16 cellular contexts compared by ENCODE assay signal in genomic region chr16:85594621-85595298, GRCh38.
"Had no signal": no experiment of that assay in that cellular context is flagged by ENCODE, and none has a peak within 500 bp of the region (broad histone marks: within the 10 kb centered on the region; RNA-seq: fewer than 3 reads in every experiment).

No MANE protein-coding gene starts in this region.

- H3K4me3 Mint-ChIP-seq: activated CD4-positive, alpha-beta memory T cell treated with anti-CD3 and anti-CD28 coated beads for 36 hours; activated T-cell treated with anti-CD3 and anti-CD28 coated beads, Interleukin-2, amount 50 U/mL, for 4 hours; stimulated activated naive CD8-positive, alpha-beta T cell treated with anti-CD3 and anti-CD28 coated beads, Interleukin-15, Interleukin-2, amounts not matched to agents 100 ng/mL and 50 ng/mL, for 24 hours; T-helper 2 cell treated with Interferon-gamma antibody and Interleukin-4, amounts not matched to agents 5 μg/mL and 100 μg/mL, for 36 hours had no signal

- H3K27me3 Mint-ChIP-seq: activated CD4-positive, alpha-beta memory T cell treated with anti-CD3 and anti-CD28 coated beads for 36 hours; stimulated activated naive CD8-positive, alpha-beta T cell treated with anti-CD3 and anti-CD28 coated beads, Interleukin-15, Interleukin-2, amounts not matched to agents 100 ng/mL and 50 ng/mL, for 24 hours had no signal

- H3K27me3 ChIP-seq: foreskin keratinocyte, heart left ventricle, right lobe of liver had no signal

- H3K27ac Mint-ChIP-seq: activated CD4-positive, alpha-beta memory T cell treated with anti-CD3 and anti-CD28 coated beads for 36 hours; stimulated activated naive CD8-positive, alpha-beta T cell treated with anti-CD3 and anti-CD28 coated beads, Interleukin-15, Interleukin-2, amounts not matched to agents 100 ng/mL and 50 ng/mL, for 24 hours; T-helper 2 cell treated with Interferon-gamma antibody and Interleukin-4, amounts not matched to agents 5 μg/mL and 100 μg/mL, for 36 hours had no signal

- H3K4me3 ChIP-seq: heart left ventricle, psoas muscle, right lobe of liver, thoracic aorta had no signal

- H3K36me3 ChIP-seq: heart left ventricle, right lobe of liver, thoracic aorta had no signal

- H3K9me3 ChIP-seq: heart left ventricle, psoas muscle, right lobe of liver, thoracic aorta had no signal

- H3K27ac ChIP-seq: foreskin keratinocyte, psoas muscle, right lobe of liver, thoracic aorta had no signal

- H3K9me3 Mint-ChIP-seq: activated CD4-positive, alpha-beta memory T cell treated with anti-CD3 and anti-CD28 coated beads for 36 hours; activated T-cell treated with anti-CD3 and anti-CD28 coated beads, Interleukin-2, amount 50 U/mL, for 4 hours; stimulated activated naive CD8-positive, alpha-beta T cell treated with anti-CD3 and anti-CD28 coated beads, Interleukin-15, Interleukin-2, amounts not matched to agents 100 ng/mL and 50 ng/mL, for 24 hours; T-helper 2 cell treated with Interferon-gamma antibody and Interleukin-4, amounts not matched to agents 5 μg/mL and 100 μg/mL, for 36 hours had no signal

- DNase-seq: activated CD4-positive, alpha-beta memory T cell treated with anti-CD3 and anti-CD28 coated beads for 36 hours; activated CD4-positive, alpha-beta T cell treated with anti-CD3 and anti-CD28 coated beads for 1 hour; activated naive CD4-positive, alpha-beta T cell; activated T-cell treated with anti-CD3 and anti-CD28 coated beads, Interleukin-2, amount 50 U/mL, for 4 hours; aorta; foreskin keratinocyte; heart left ventricle; kidney; left ventricle myocardium superior; mesenchymal stem cell; psoas muscle; right lobe of liver; stimulated activated CD4-positive, alpha-beta T cell treated with anti-CD3 and anti-CD28 coated beads, Interleukin-2, amount 100 ng/mL, for 24 hours had no signal

- ATAC-seq: activated T-cell treated with anti-CD3 and anti-CD28 coated beads, Interleukin-2, amount 50 U/mL, for 4 hours; foreskin keratinocyte; left ventricle myocardium superior had no signal

- H3K4me1 ChIP-seq: foreskin keratinocyte, right lobe of liver had no signal
